Comparison of ENCODE assay signal across 13 cellular contexts in the genomic region with DNA sequence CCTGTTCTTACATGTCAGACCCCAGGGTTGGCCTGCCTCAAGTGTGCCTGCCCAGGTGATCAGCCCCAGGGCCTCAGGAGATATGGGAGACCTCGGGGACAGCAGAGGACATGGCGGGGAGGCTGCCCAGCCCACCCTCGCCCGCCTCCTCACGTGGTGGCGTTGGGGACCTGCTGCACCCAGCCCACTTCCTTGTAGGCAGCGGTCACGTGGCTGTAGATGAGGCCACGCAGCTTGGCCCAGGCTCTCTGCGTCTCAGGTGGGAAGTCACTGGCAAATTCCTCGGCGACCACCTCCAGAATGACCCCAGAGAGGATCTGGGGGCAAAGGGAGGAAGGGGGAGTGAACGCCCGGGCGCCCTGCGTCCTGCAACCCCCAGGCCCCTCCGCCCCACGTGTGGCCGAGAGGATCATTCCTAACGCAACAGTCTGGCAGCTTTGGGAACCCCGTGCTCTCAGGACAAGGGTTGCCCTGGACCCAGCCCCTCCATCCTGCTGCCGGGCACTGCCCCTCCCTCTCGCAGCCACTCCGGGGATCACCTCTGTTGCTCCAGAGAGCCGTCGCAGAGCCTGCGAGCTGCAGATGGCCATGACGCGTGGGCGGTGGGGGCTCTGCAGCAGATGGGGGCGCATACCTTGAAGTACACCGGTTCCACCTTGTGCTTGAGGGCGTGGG. TPM values are rescaled to one million over a fixed set of nuclear protein-coding genes. Genes with fewer than 3 reads are reported as not detected.
A peak's percentile ranks its signal among the peaks of the same experiment; 100 is the strongest.
DNase-seq lines count a peak whose midpoint lies in the region; ATAC-seq and TF ChIP-seq lines count a peak whose summit lies in the region.
"Had no signal": no experiment of that assay in that cellular context is flagged by ENCODE, and none has a peak within 500 bp of the region (broad histone marks: within the 10 kb centered on the region; RNA-seq: fewer than 3 reads in every experiment).

No MANE protein-coding gene starts in this region.

- H3K27me3 ChIP-seq in SK-N-SH (ENCODE audit: insufficient read depth): peaks cover 8% of the 10 kb centered on the region; the same call in 1 of the 2 replicates
- no peaks in the 10 kb centered on the region for H3K27me3 ChIP-seq in foreskin keratinocyte
- H3K27me3 ChIP-seq in osteoblast (ENCODE audit: insufficient read depth, low read length): no peaks in the 10 kb centered on the region
- no peaks in the 10 kb centered on the region for H3K27me3 ChIP-seq in upper lobe of right lung
- H3K27me3 ChIP-seq in effector memory CD4-positive, alpha-beta T cell (replicated peaks; ENCODE audit: control insufficient read depth, insufficient read depth, low read length, poor library complexity, severe bottlenecking): peaks cover under 1% of the 10 kb centered on the region

- CTCF ChIA-PET in SK-N-SH (lab: Yijun Ruan, JAX): interaction anchor here (0.8 to 12.4 kb wide), 7 partner anchors 8 to 93 kb away, joined by 3 to 309 read pairs (median 13); partner anchors contain the start of genes CYGB and PRCD

- TF ChIP-seq EP300 in SK-N-SH (IDR thresholded peaks at IDR 0.05; ENCODE audit: borderline replicate concordance in 1 of 2, low read depth in 1 of 2, low read length in 1 of 2): no peak

- H3K9ac ChIP-seq in SK-N-SH: no peak overlapping the region

- TF ChIP-seq RAD21 in SK-N-SH (IDR thresholded peaks at IDR 0.05; ENCODE audit: low read length): no peak

- H3K4me1 ChIP-seq in SK-N-SH (ENCODE audit: control insufficient read depth in 1 of 2, insufficient read depth in 2 of 2, low read depth in 1 of 2, low read length in 1 of 2) (peaks cover 13 to 73% of the 10 kb centered on the region in 2 experiments; a peak in 3 of 4 replicates), foreskin keratinocyte (peaks cover 9% of the 10 kb centered on the region), osteoblast (ENCODE audit: insufficient read depth, low read length) (peaks cover 48% of the 10 kb centered on the region), upper lobe of right lung (peaks cover 54% of the 10 kb centered on the region)
- peaks cover 19% of the 10 kb centered on the region for H3K4me1 ChIP-seq in effector memory CD4-positive, alpha-beta T cell (ENCODE audit: control insufficient read depth, insufficient read depth, low read length, poor library complexity, severe bottlenecking)

- H2AFZ ChIP-seq in SK-N-SH (ENCODE audit: low read depth) (no peak overlapping the region), osteoblast (ENCODE audit: low read length) (peak overlapping the region; percentile 77)

- no peaks in the 10 kb centered on the region for H3K36me3 ChIP-seq in SK-N-SH (replicated peaks in 1 of 2; ENCODE audit: control insufficient read depth in 1 of 2, insufficient read depth in 2 of 2, low read length in 1 of 2)
- no peaks in the 10 kb centered on the region for H3K36me3 ChIP-seq in osteoblast (ENCODE audit: insufficient read depth, low read length)
- H3K36me3 ChIP-seq in upper lobe of right lung: no peaks in the 10 kb centered on the region
- no peaks in the 10 kb centered on the region for H3K36me3 ChIP-seq in effector memory CD4-positive, alpha-beta T cell (ENCODE audit: control insufficient read depth, insufficient read depth, low read length)

- POLR2A ChIA-PET in SK-N-SH (lab: Yijun Ruan, JAX): interaction anchor here (1.2 to 11.2 kb wide), 3 partner anchors 9 to 26 kb away, joined by 6 to 245 read pairs (median 34); partner anchors contain the start of gene PRCD

- no peaks in the 10 kb centered on the region for H3K79me2 ChIP-seq in SK-N-SH (ENCODE audit: insufficient read depth)
- H3K79me2 ChIP-seq in osteoblast (ENCODE audit: insufficient read depth, low read length): peaks cover 3% of the 10 kb centered on the region

- WGBS in SK-N-SH (ENCODE audit: low lambda C conversion rate): 93% methylated on average over 23 of the region's 33 CpGs

- intact Hi-C loops in upper lobe of right lung (cut with DNase I): no loop called here

- H3K4me2 ChIP-seq in SK-N-SH: no peak overlapping the region
- H3K4me2 ChIP-seq in osteoblast (ENCODE audit: insufficient read depth, low read length): peak overlapping the region; percentile 65

- H3F3A ChIP-seq in SK-N-SH (replicated peaks; ENCODE audit: insufficient read depth): peaks cover 7% of the 10 kb centered on the region

- DNase-seq in SK-N-SH (peak; percentile 39), foreskin keratinocyte (no peak), osteoblast (ENCODE audit: insufficient read length, low spot score, missing footprints) (peak; percentile 50), upper lobe of right lung (peak; percentile 72)
- DNase-seq in effector memory CD4-positive, alpha-beta T cell: no peak
- DNase-seq: 8988T; activated CD4-positive, alpha-beta T cell treated with anti-CD3 and anti-CD28 coated beads, Interleukin-2, amount 50 U/mL, for 48 hours; Kasumi-1; stimulated activated CD8-positive, alpha-beta memory T cell treated with anti-CD3 and anti-CD28 coated beads, Interleukin-4, amount 100 ng/mL, for 48 hours had no signal

- no peaks in the 10 kb centered on the region for H4K20me1 ChIP-seq in SK-N-SH (ENCODE audit: insufficient read depth)
- no peaks in the 10 kb centered on the region for H4K20me1 ChIP-seq in osteoblast (ENCODE audit: insufficient read depth, low read length)

- H3K27ac ChIP-seq in SK-N-SH (ENCODE audit: low read depth in 2 of 2, low read length in 1 of 2) (peak overlapping the region in 1 of 2 experiments; percentile 89; a peak in 2 of 4 replicates), foreskin keratinocyte (peak overlapping the region; percentile 44), osteoblast (ENCODE audit: low read depth, low read length) (peak overlapping the region; percentile 98), upper lobe of right lung (peak overlapping the region; percentile 89)
- H3K27ac ChIP-seq in effector memory CD4-positive, alpha-beta T cell (ENCODE audit: insufficient read depth, low read length, poor library complexity, severe bottlenecking): no peak overlapping the region

- TF ChIP-seq CTCF in SK-N-SH (IDR thresholded peaks at IDR 0.05) (no peak), foreskin keratinocyte (conservative IDR thresholded peaks at IDR 0.05) (no peak), osteoblast (IDR thresholded peaks at IDR 0.05; ENCODE audit: extremely low read depth, low read depth, low read length) (no peak), upper lobe of right lung (IDR thresholded peaks at IDR 0.05) (no peak)

- H3K9me3 ChIP-seq in SK-N-SH: no peaks in the 10 kb centered on the region
- H3K9me3 ChIP-seq in osteoblast (ENCODE audit: low read depth, low read length): no peaks in the 10 kb centered on the region
- H3K9me3 ChIP-seq in upper lobe of right lung: no peaks in the 10 kb centered on the region
- H3K9me3 ChIP-seq in effector memory CD4-positive, alpha-beta T cell (ENCODE audit: control insufficient read depth, low read length): no peaks in the 10 kb centered on the region

- no peak for ATAC-seq in SK-N-SH treated with all-trans-retinoic acid at 6 μM for 48 hours
- ATAC-seq in foreskin keratinocyte: no peak
- no peak for ATAC-seq in upper lobe of right lung
- no peak for ATAC-seq in GM18907 (IDR thresholded peaks at IDR 0.05; ENCODE audit: unreplicated experiment)
- ATAC-seq in HG03159 (IDR thresholded peaks at IDR 0.05; ENCODE audit: unreplicated experiment): no peak

- no peaks in the 10 kb centered on the region for H3K9me2 ChIP-seq in SK-N-SH

- H3K4me3 ChIP-seq in SK-N-SH (ENCODE audit: low read depth in 2 of 2, low read length in 1 of 2): no peak overlapping the region
- H3K4me3 ChIP-seq in osteoblast (ENCODE audit: insufficient read depth, low read length): peak overlapping the region; percentile 2
- H3K4me3 ChIP-seq in upper lobe of right lung: no peak overlapping the region
- no peak overlapping the region for H3K4me3 ChIP-seq in effector memory CD4-positive, alpha-beta T cell (ENCODE audit: insufficient read depth, low read depth, low read length, poor library complexity, severe bottlenecking)

TF ChIP-seq in SK-N-SH treated with all-trans-retinoic acid at 6 μM for 48 hours, 23 proteins besides CTCF, POLR2A, EP300 and RAD21 (continues in another document):
- no peak for TF ChIP-seq SNAI2 (CRISPR knock-in tag; IDR thresholded peaks at IDR 0.05)
- no peak for TF ChIP-seq OSR1 (CRISPR knock-in tag; IDR thresholded peaks at IDR 0.05)
- TF ChIP-seq TOX (CRISPR knock-in tag; IDR thresholded peaks at IDR 0.05; ENCODE audit: borderline replicate concordance): no peak
- TF ChIP-seq TCF4 (CRISPR knock-in tag; IDR thresholded peaks at IDR 0.05; ENCODE audit: borderline replicate concordance): no peak
- no peak for TF ChIP-seq CSDC2 (CRISPR knock-in tag; IDR thresholded peaks at IDR 0.05)
- TF ChIP-seq ISL1 (CRISPR knock-in tag; IDR thresholded peaks at IDR 0.05): no peak
- no peak for TF ChIP-seq PPARA (CRISPR knock-in tag; IDR thresholded peaks at IDR 0.05; ENCODE audit: borderline replicate concordance)
- TF ChIP-seq RARB (CRISPR knock-in tag; IDR thresholded peaks at IDR 0.05): no peak
- TF ChIP-seq GLIS3 (CRISPR knock-in tag; IDR thresholded peaks at IDR 0.05): no peak
- TF ChIP-seq ZFP3 (CRISPR knock-in tag; IDR thresholded peaks at IDR 0.05): no peak
- no peak for TF ChIP-seq ZFP30 (CRISPR knock-in tag; IDR thresholded peaks at IDR 0.05)

RNA-seq across cellular contexts. Expression of gene CYGB, which starts 6.5 kb away (rescaled TPM):
- polyA plus RNA-seq in SK-N-SH (2012; rRNA removed) (1.7 and 3.7 TPM in 2 replicates), foreskin keratinocyte (15.0 and 24.3 TPM in 2 replicates)
- 1.3 and 3.2 TPM in 2 replicates for polyA plus RNA-seq in SK-N-SH (2012; cell fraction: cytosol; rRNA removed)
- polyA plus RNA-seq in SK-N-SH (2012; cell fraction: nucleus; rRNA removed): 1.1 and 1.7 TPM in 2 replicates
- total RNA-seq in foreskin keratinocyte (10.2 and 17.8 TPM in 2 replicates), osteoblast (39.1 and 74.0 TPM in 2 replicates), upper lobe of right lung (34.3 TPM)

RNA-seq across cellular contexts. Expression of gene PRCD, which starts 8.9 kb away (rescaled TPM):
- polyA plus RNA-seq in SK-N-SH (2012; rRNA removed) (2.2 and 5.0 TPM in 2 replicates), foreskin keratinocyte (0.93 and 0.99 TPM in 2 replicates)
- polyA plus RNA-seq in SK-N-SH (2012; cell fraction: cytosol; rRNA removed): 5.8 and 8.0 TPM in 2 replicates
- polyA plus RNA-seq in SK-N-SH (2012; cell fraction: nucleus; rRNA removed): 5.6 and 13.2 TPM in 2 replicates
- total RNA-seq in foreskin keratinocyte (0.63 and 0.88 TPM in 2 replicates), osteoblast (4.0 and 5.3 TPM in 2 replicates), upper lobe of right lung (7.7 TPM)
- total RNA-seq: NCI-H460 had no signal

RNA-seq across cellular contexts. Expression of gene RHBDF2, which starts 29.7 kb away (rescaled TPM):
- 14.0 and 16.1 TPM in 2 replicates for polyA plus RNA-seq in SK-N-SH (2012; rRNA removed)
- 7.0 and 9.1 TPM in 2 replicates for polyA plus RNA-seq in SK-N-SH (2012; cell fraction: cytosol; rRNA removed)
- 51.9 and 65.9 TPM in 2 replicates for polyA plus RNA-seq in SK-N-SH (2012; cell fraction: nucleus; rRNA removed)
- 38.1 and 49.0 TPM in 2 replicates for total RNA-seq in foreskin keratinocyte
- 26.4 and 33.1 TPM in 2 replicates for polyA plus RNA-seq in foreskin keratinocyte
- 7.1 and 8.3 TPM in 2 replicates for total RNA-seq in osteoblast
- 46.4 TPM for total RNA-seq in upper lobe of right lung

RNA-seq across cellular contexts. Expression of gene ST6GALNAC2, which starts 54.7 kb away (rescaled TPM):
- polyA plus RNA-seq in SK-N-SH (2012; rRNA removed): 0.57 and 0.94 TPM in 2 replicates
- polyA plus RNA-seq in SK-N-SH (2012; cell fraction: cytosol; rRNA removed): 0.44 and 0.60 TPM in 2 replicates
- 0.49 and 1.7 TPM in 2 replicates for polyA plus RNA-seq in SK-N-SH (2012; cell fraction: nucleus; rRNA removed)
- 23.4 and 38.5 TPM in 2 replicates for total RNA-seq in foreskin keratinocyte
- polyA plus RNA-seq in foreskin keratinocyte: 21.4 and 31.8 TPM in 2 replicates
- 0.36 and 0.59 TPM in 2 replicates for total RNA-seq in osteoblast
- 24.5 TPM for total RNA-seq in upper lobe of right lung

Comparison
In these comparisons a context has a peak if more than half of its experiments do, and no peak if none do; other contexts are left out.
1. DNase-seq: peak in SK-N-SH (single experiment), osteoblast (single experiment) and upper lobe of right lung (single experiment); none in foreskin keratinocyte (0 of 2) and effector memory CD4-positive, alpha-beta T cell (0 of 3).